1 cellular context compared by ENCODE assay signal in the genomic region with DNA sequence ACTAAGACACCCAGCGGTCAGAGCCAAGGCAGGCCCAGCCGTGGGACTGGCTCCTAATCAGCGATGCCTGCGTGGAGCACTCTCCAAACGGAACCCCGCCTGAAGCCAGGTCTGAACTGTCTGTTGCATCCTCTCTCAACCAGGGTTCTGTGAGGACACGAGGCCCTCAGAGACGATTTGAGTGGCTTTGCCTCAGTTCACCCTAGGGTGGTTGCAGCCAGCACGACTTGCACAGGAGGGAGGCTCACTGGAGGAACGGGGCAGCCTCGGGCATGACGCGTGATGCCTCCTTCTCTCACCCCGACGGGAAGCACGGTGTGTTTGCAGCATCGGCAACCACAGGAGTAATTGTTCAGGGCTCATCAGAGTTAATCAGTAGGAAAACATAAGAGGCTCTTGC.
TF ChIP-seq lines count a peak whose summit lies in the region.

No MANE protein-coding gene starts in this region.

TF ChIP-seq in K562, 482 proteins besides CTCF, POLR2A, EP300 and RAD21 (continued from another document):
- TF ChIP-seq HES1 (IDR thresholded peaks at IDR 0.05; ENCODE audit: low read depth), result no peak
